ENCODE assay signal across 8 cellular contexts in the genomic region with DNA sequence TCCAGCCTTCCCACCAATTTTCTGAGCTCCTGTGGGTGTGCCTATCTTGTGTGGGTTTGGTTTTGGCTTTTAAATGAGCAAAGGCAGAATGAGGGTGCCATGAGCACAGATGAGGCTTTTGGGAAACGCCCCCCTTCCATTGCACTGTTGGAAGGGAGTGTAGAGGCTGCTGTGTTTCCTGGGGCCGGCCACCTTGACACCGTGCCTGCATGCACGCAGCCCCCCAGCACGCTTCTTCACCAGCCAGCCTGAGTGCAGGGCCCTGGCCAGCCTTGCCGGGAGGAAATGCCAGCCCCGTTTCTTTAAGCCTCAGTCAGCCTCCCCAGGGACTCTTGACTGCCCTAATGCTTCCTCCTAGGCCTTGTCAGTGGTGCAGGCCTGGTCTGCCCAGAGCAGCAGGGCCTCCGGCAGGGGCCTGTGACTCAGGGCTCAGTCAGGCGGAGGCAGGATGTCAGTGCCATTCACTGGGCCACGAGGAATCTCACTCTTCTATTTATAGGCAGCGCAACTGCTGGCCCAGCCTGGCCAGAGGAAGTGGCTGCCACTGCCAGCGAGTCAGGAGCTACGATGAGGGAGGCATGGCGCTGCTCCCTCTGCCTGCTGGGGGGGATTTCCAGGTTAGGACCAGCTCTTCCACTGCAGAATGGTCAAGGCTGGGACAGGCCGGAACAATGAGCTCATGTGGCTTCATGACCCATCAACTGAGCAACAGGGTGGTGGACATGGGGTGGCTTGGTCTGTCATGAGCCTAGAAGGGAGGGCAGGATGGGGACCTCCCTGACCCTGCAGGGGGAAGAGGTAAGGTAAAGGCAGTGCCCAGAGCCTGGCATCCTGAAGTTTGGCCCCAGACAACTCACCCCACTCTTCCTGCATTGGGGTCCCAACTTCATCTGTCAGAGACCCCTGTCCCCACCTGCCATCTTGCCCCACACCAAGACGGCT.
A peak's percentile ranks its signal among the peaks of the same experiment; 100 is the strongest.
DNase-seq lines count a peak whose midpoint lies in the region; ATAC-seq and TF ChIP-seq lines count a peak whose summit lies in the region.

No MANE protein-coding gene starts in this region.

- DNase-seq in 8988T (peak; percentile 79), GM12864 (ENCODE audit: low read depth) (peak; percentile 16), SIG-M5 (lab: John Stamatoyannopoulos, UW) (peak; percentile 80), mucosa of gallbladder (ENCODE audit: low spot score) (peak; percentile 70), HT-29 (ENCODE audit: low spot score) (no peak), NCI-H128 (lab: John Stamatoyannopoulos, UW; ENCODE audit: unreplicated experiment) (no peak)

- ATAC-seq in HG03108 (IDR thresholded peaks at IDR 0.05; ENCODE audit: unreplicated experiment): peak; percentile 94

- WGBS in esophagus, 2 donors: 28 to 50% methylated on average over 16 of the region's 16 CpGs

- no peak for TF ChIP-seq CTCF in GM12864 (IDR thresholded peaks at IDR 0.05; ENCODE audit: low read depth, low read length, missing control alignments)

- no peaks in the 10 kb centered on the region for H3K36me3 ChIP-seq in esophagus (ENCODE audit: control insufficient read depth in 2 of 2, insufficient read depth in 2 of 2, low read length in 1 of 2)

- H3K4me3 ChIP-seq in GM12864 (ENCODE audit: low read depth, low read length) (no peak overlapping the region), esophagus (ENCODE audit: low read depth in 1 of 2, low read length in 2 of 2) (no peak overlapping the region)

- H3K27ac ChIP-seq in esophagus (ENCODE audit: low read depth in 2 of 2, low read length in 1 of 2): peak overlapping the region; percentile 64 to 92

- peaks cover 17 to 22% of the 10 kb centered on the region in 2 donors for H3K4me1 ChIP-seq in esophagus (ENCODE audit: control insufficient read depth in 2 of 2, insufficient read depth in 2 of 2, low read length in 1 of 2)

- H3K27me3 ChIP-seq in esophagus (ENCODE audit: control insufficient read depth in 1 of 2, insufficient read depth in 2 of 2, low read length in 2 of 2): no peaks in the 10 kb centered on the region

- no peaks in the 10 kb centered on the region for H3K9me3 ChIP-seq in esophagus (ENCODE audit: control insufficient read depth in 2 of 2, insufficient read depth in 1 of 2, low read depth in 1 of 2, low read length in 1 of 2)

Comparison
In these comparisons a context has a peak if more than half of its experiments do, and no peak if none do; other contexts are left out.
1. DNase-seq: peak in 8988T (single experiment), GM12864 (single experiment), SIG-M5 (single experiment) and mucosa of gallbladder (single experiment); none in HT-29 (single experiment) and NCI-H128 (single experiment).